ENCODE assay signal across 19 cellular contexts in the genomic region with DNA sequence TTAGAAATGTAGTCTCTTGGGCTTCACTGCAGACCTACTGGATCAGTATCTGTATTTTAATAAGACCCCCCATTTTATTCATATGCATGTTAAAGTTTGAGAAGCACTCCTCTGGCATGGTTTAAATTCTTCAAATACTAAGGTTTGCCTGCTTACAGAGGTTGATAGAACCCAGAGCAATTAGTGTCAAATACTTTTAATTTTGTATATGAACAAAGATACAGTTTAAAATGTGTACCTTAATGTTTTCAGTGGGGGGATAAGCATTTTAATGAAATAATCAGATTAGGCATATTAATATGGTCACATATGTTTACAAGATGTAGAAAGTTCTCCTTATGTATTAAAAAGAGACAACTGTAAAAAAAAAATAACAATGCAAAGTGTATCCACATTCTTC.
"Had no signal": no experiment of that assay in that cellular context is flagged by ENCODE, and none has a peak within 500 bp of the region (broad histone marks: within the 10 kb centered on the region; RNA-seq: fewer than 3 reads in every experiment).

No MANE protein-coding gene starts in this region.

- H3K36me3 Mint-ChIP-seq: activated naive CD8-positive, alpha-beta T cell; brain had no signal

- H3K4me3 Mint-ChIP-seq: activated CD8-positive, alpha-beta T cell treated with anti-CD3 and anti-CD28 coated beads, Interleukin-2, amount 10 ng/mL, durations not matched to agents 7 days and 5 days; activated naive CD8-positive, alpha-beta T cell; brain; central memory CD8-positive, alpha-beta T cell had no signal

- DNase-seq: activated CD4-positive, alpha-beta T cell treated with anti-CD3 and anti-CD28 coated beads for 4 hours; activated CD8-positive, alpha-beta memory T cell treated with anti-CD3 and anti-CD28 coated beads, Interleukin-2, amount 50 U/mL, for 4 hours; activated CD8-positive, alpha-beta T cell treated with anti-CD3 and anti-CD28 coated beads, Interleukin-2, amount 10 ng/mL, durations not matched to agents 7 days and 5 days; activated gamma-delta T cell treated with Interleukin-2 at 50 U/mL for 16 hours; activated T-cell treated with anti-CD3 and anti-CD28 coated beads, Interleukin-2, amount 50 U/mL, for 48 hours; amygdala; kidney glomerular epithelial cell; left ventricle myocardium superior; mesenchymal stem cell; stimulated activated CD4-positive, alpha-beta T cell treated with anti-CD3 and anti-CD28 coated beads, Interleukin-2, amount 100 ng/mL, for 24 hours; T-helper 2 cell; thyroid gland had no signal

- H3K4me3 ChIP-seq: coronary artery, thyroid gland, vagina had no signal

- H3K27me3 ChIP-seq: foreskin keratinocyte, thyroid gland, vagina had no signal

- H3K36me3 ChIP-seq: thyroid gland, vagina had no signal

- H3K9me3 Mint-ChIP-seq: central memory CD8-positive, alpha-beta T cell had no signal

- H3K27ac ChIP-seq: coronary artery, thyroid gland, vagina had no signal

- H3K9me3 ChIP-seq: thyroid gland, vagina had no signal

- H3K4me1 ChIP-seq: thyroid gland had no signal

- ATAC-seq: activated CD8-positive, alpha-beta T cell treated with anti-CD3 and anti-CD28 coated beads, Interleukin-2, amount 10 ng/mL, durations not matched to agents 7 days and 5 days; left ventricle myocardium superior; sciatic nerve had no signal

- H3K27ac Mint-ChIP-seq: activated CD8-positive, alpha-beta T cell treated with anti-CD3 and anti-CD28 coated beads, Interleukin-2, amount 10 ng/mL, durations not matched to agents 7 days and 5 days; activated naive CD8-positive, alpha-beta T cell; brain had no signal

- H3K4me1 Mint-ChIP-seq: brain; central memory CD8-positive, alpha-beta T cell had no signal

- H3K27me3 Mint-ChIP-seq: activated naive CD8-positive, alpha-beta T cell had no signal
